9 cellular contexts compared by ENCODE assay signal in the genomic region with DNA sequence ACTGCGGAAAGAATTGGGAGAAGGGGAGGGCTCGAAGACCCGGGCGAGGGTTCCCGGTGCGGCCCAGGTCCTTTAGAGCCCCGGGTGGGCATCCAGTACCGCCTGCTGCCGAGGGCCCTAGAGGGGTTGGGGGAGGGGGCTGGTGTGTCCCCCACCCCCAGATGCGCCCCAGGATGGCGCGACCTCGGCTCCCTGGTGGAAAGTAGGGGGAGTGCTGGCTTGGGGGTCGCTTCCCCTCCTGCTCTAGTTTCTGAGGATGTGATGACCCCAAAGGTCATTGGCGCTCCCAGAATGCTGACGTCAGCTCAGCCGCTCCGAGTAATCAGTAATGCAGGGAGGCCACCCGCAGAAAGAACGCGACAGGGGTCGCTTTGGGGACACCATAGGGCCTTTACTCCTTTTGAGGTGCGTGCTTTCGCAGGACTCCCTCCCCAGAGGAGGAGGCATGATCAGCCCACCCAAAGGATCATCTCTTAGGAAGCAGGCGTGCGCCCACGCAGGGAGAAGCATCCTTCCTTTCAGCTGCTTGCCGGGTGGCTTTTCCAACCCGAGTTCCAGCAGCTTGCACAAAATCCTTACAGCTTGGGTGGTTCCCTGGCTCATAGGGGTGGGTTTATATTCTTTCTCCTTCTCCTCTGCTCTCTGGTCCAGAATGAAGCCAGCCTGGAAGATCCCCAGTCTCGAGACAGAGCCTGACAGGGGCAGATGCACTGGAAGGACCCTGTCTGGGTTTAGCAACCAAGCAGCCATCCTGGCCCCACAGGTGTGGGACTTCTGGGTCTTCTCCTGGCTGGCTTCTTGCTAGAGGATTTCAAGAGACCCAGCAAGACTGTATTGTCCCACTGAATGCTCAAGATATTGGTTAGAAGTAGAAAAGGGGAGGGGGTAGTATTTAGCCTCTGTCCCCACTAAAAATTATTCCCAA. TPM values are rescaled to one million over a fixed set of nuclear protein-coding genes. Genes with fewer than 3 reads are reported as not detected.
DNase-seq lines count a peak whose midpoint lies in the region; ATAC-seq, FAIRE-seq and TF ChIP-seq lines count a peak whose summit lies in the region.
"Had no signal": no experiment of that assay in that cellular context is flagged by ENCODE, and none has a peak within 500 bp of the region (broad histone marks: within the 10 kb centered on the region; RNA-seq: fewer than 3 reads in every experiment).

No MANE protein-coding gene starts in this region.

- H3K27ac ChIP-seq in GM12878 (ENCODE audit: control insufficient read depth, insufficient read depth) = no peak overlapping the region
- no peak overlapping the region for H3K27ac ChIP-seq in mesendoderm (ENCODE audit: low read depth, low read length)
- no peak overlapping the region for H3K27ac ChIP-seq in thymus (ENCODE audit: low read depth)

- H3K23ac ChIP-seq in mesendoderm (ENCODE audit: low read length) = no peak overlapping the region

- intact Hi-C loops in GM12878 (cut with micrococcal nuclease; ENCODE audit: unreplicated experiment) = no loop called here

- H3K79me2 ChIP-seq in GM12878 (ENCODE audit: control insufficient read depth, insufficient read depth, low read length) (no peaks in the 10 kb centered on the region), mesendoderm (ENCODE audit: control insufficient read depth, insufficient read depth, low read length) (no peaks in the 10 kb centered on the region)

- no peak overlapping the region for H4K8ac ChIP-seq in mesendoderm (ENCODE audit: low read depth, low read length)

- H4K20me1 ChIP-seq in GM12878 (ENCODE audit: control insufficient read depth, insufficient read depth) = no peaks in the 10 kb centered on the region

- no peak overlapping the region for H2BK15ac ChIP-seq in mesendoderm (replicated peaks; ENCODE audit: low read depth)

- SMC1A ChIA-PET in GM12878 (lab: Charles Lee; ENCODE audit: uncharacterized antibody, unreplicated experiment) = no interaction called here

- H3K79me1 ChIP-seq in mesendoderm (ENCODE audit: low read length) = no peaks in the 10 kb centered on the region

- H2AK5ac ChIP-seq in mesendoderm (ENCODE audit: low read length) = no peak overlapping the region

- no TSS peak for BruUV-seq in GM12878 (replicated peaks; lab: Mats Ljungman, UMichigan)

- no peak overlapping the region for H3K56ac ChIP-seq in mesendoderm (ENCODE audit: low read length)

- TF ChIP-seq EP300 in GM12878 (IDR thresholded peaks at IDR 0.05; ENCODE audit: borderline replicate concordance in 1 of 2, control insufficient read depth in 1 of 2, low read depth in 2 of 2, low read length in 2 of 2) = no peak

- H4K5ac ChIP-seq in mesendoderm (ENCODE audit: low read length) = no peak overlapping the region

- no peak overlapping the region for H2BK5ac ChIP-seq in mesendoderm (ENCODE audit: low read length)

- H3K4ac ChIP-seq in mesendoderm (ENCODE audit: low read depth, low read length) = no peak overlapping the region

- POLR2A ChIA-PET in GM12878 (lab: Charles Lee) = no interaction called here

- no peak for TF ChIP-seq CTCF in GM12878 (IDR thresholded peaks at IDR 0.05 in 2 of 3, conservative IDR thresholded peaks at IDR 0.05 in 1 of 3; ENCODE audit: control insufficient read depth in 2 of 3, extremely low read depth in 1 of 3, insufficient read depth in 1 of 3, low read depth in 3 of 3, low read length in 3 of 3)

- no peak overlapping the region for H3K18ac ChIP-seq in mesendoderm (ENCODE audit: low read length)

- peak overlapping the region; percentile 97; the same call in 1 of the 2 replicates for H3K4me2 ChIP-seq in GM12878 (ENCODE audit: control insufficient read depth, insufficient read depth)
- H3K4me2 ChIP-seq in mesendoderm (ENCODE audit: low read length) = peak overlapping the region; percentile 25

- no peak overlapping the region for H2AFZ ChIP-seq in GM12878 (ENCODE audit: control insufficient read depth, low read depth, low read length)

- FAIRE-seq in GM12878 (lab: Jason Lieb, UNC) = no peak
- FAIRE-seq: endometrium had no signal

- in situ Hi-C loops in GM12878 (cut with MboI) = no loop called here

- H3K27me3 ChIP-seq in GM12878 (replicated peaks in 1 of 2; ENCODE audit: control insufficient read depth in 2 of 2, insufficient read depth in 2 of 2, low read length in 1 of 2) = peaks cover 6 to 14% of the 10 kb centered on the region in 2 experiments
- H3K27me3 ChIP-seq in mesendoderm (ENCODE audit: insufficient read depth, low read length, poor library complexity) = peaks cover 13% of the 10 kb centered on the region
- peaks cover 32% of the 10 kb centered on the region for H3K27me3 ChIP-seq in thymus (ENCODE audit: control insufficient read depth, insufficient read depth)

- CTCF ChIA-PET in GM12878 (lab: Yijun Ruan, JAX) = no interaction called here

- no peak for ATAC-seq in GM12878

- no peak overlapping the region; the same call in 1 of the 2 replicates for H3K4me3 ChIP-seq in GM12878
- no peak overlapping the region for H3K4me3 ChIP-seq in mesendoderm (ENCODE audit: low read length)
- H3K4me3 ChIP-seq in thymus (ENCODE audit: low read length) = peak overlapping the region; percentile 69

- WGBS in GM12878 (ENCODE audit: insufficient coverage, insufficient replicate concordance, low lambda C conversion rate, missing lambda C conversion rate) = 34% methylated on average over 30 of the region's 30 CpGs
- no CpG with 5 or more reads among the region's 30 CpGs for WGBS in mesendoderm (ENCODE audit: extremely low coverage, insufficient coverage, low lambda C conversion rate)
- 45% methylated on average over 30 of the region's 30 CpGs for WGBS in thymus

- no peak for TF ChIP-seq POLR2A in GM12878 (IDR thresholded peaks at IDR 0.05; ENCODE audit: low read depth, low read length)

- H3K36me3 ChIP-seq in GM12878 (ENCODE audit: control insufficient read depth in 2 of 2, insufficient read depth in 2 of 2, low read length in 1 of 2) (no peaks in the 10 kb centered on the region), mesendoderm (ENCODE audit: control insufficient read depth, insufficient read depth, low read length) (no peaks in the 10 kb centered on the region), thymus (ENCODE audit: control insufficient read depth, insufficient read depth) (no peaks in the 10 kb centered on the region)

- peak; percentile 5 for DNase-seq in activated CD4-positive, alpha-beta T cell treated with anti-CD3 and anti-CD28 coated beads, Interleukin-2, amount 50 U/mL, for 1 hour
- DNase-seq in activated CD4-positive, alpha-beta T cell treated with anti-CD3 and anti-CD28 coated beads for 48 hours = no peak
- no peak for DNase-seq in GM12878 (ENCODE audit: low read depth, low spot score)
- no peak for DNase-seq in mesendoderm
- DNase-seq in NCI-H82 treated with DMSO at 0.1 percent for 48 hours (lab: John Stamatoyannopoulos, UW; ENCODE audit: unreplicated experiment) = no peak
- no peak for DNase-seq in NCI-H2107 treated with DMSO at 0.1 percent for 48 hours (lab: John Stamatoyannopoulos, UW; ENCODE audit: unreplicated experiment)
- DNase-seq in cortex of kidney (lab: John Stamatoyannopoulos, UW) = no peak

- RAD21 ChIA-PET in GM12878 (lab: Charles Lee; ENCODE audit: unreplicated experiment) = no interaction called here

- H3K9ac ChIP-seq in GM12878 (ENCODE audit: control insufficient read depth, insufficient read depth, low read length) (no peak overlapping the region), mesendoderm (ENCODE audit: low read length) (no peak overlapping the region)

- no peak overlapping the region for H2BK120ac ChIP-seq in mesendoderm (ENCODE audit: low read depth, low read length)

- TF ChIP-seq RAD21 in GM12878 (IDR thresholded peaks at IDR 0.05; ENCODE audit: insufficient read depth, low read depth, low read length) = no peak

- H3K9me3 ChIP-seq in GM12878 (replicated peaks; ENCODE audit: control insufficient read depth, insufficient read depth, low read length) = no peaks in the 10 kb centered on the region
- H3K9me3 ChIP-seq in thymus (ENCODE audit: control insufficient read depth) = no peaks in the 10 kb centered on the region

- H3K4me1 ChIP-seq in GM12878 (ENCODE audit: control insufficient read depth, insufficient read depth, low read length) (peaks cover 9% of the 10 kb centered on the region; the same call in 1 of the 2 replicates), mesendoderm (ENCODE audit: control insufficient read depth, low read depth, low read length) (no peaks in the 10 kb centered on the region), thymus (ENCODE audit: control insufficient read depth, insufficient read depth, low read length) (peaks cover 4% of the 10 kb centered on the region)

TF ChIP-seq in GM12878, 131 proteins besides CTCF, POLR2A, EP300 and RAD21 (continues in another document):
- TF ChIP-seq PAX8 (IDR thresholded peaks at IDR 0.05) = no peak

RNA-seq across cellular contexts. Expression of gene PRKAG2, which starts 1.3 kb away (rescaled TPM):
- total RNA-seq in GM12878 (2013; cell fraction: nucleolus; rRNA removed) = 8.7 and 13.0 TPM in 2 replicates
- total RNA-seq in GM12878 (2014; rRNA removed) (5.0 and 6.4 TPM in 2 replicates), GM12878 (2014; rRNA removed; fragmentation: Illumina TruSeq; extraction: Trizol) (6.0 and 7.7 TPM in 2 replicates), GM12878 (2021) (8.1 and 8.9 TPM in 2 replicates)
- polyA plus RNA-seq in GM12878 (2011; ENCODE audit: low read depth) = 4.1 TPM
- polyA plus RNA-seq in GM12878 (2011; rRNA removed) (6.5 and 9.2 TPM in 2 replicates), GM12878 (2014; fragmentation: Illumina TruSeq; extraction: Trizol) (8.3 and 10.0 TPM in 2 replicates), GM12878 (2014; fragmentation: Nextera tagmentation; extraction: Ambion mirVana) (1 to 10 TPM; 3.4 to 3.5 TPM), GM12878 (2014; rRNA removed) (7.7 and 8.7 TPM in 2 replicates), GM12878 (2016; fragmentation: Nextera tagmentation; extraction: Ambion mirVana) (1 to 10 TPM; 5.9 to 7.0 TPM), thymus (33.7 TPM)
- polyA plus RNA-seq in GM12878 (2011; cell fraction: cytosol; rRNA removed) = 3.7 and 4.2 TPM in 2 replicates
- polyA plus RNA-seq in GM12878 (2011; cell fraction: nucleus; rRNA removed) = 5.6 and 6.6 TPM in 2 replicates
- polyA plus RNA-seq in GM12878 (2012) = 4.8 and 5.5 TPM in 2 replicates
- 2.3 and 3.9 TPM in 2 replicates for polyA minus RNA-seq in GM12878 (2011; rRNA and poly(A)+ RNA removed)
- 2.0 and 3.9 TPM in 2 replicates for polyA minus RNA-seq in GM12878 (2011; cell fraction: cytosol; rRNA and poly(A)+ RNA removed)
- polyA minus RNA-seq in GM12878 (2011; cell fraction: nucleus; rRNA and poly(A)+ RNA removed) = 2.5 and 3.6 TPM in 2 replicates
- polyA plus RNA-seq in mesendoderm (2013, experiment 1 of 2) = 12.7 TPM
- polyA plus RNA-seq in mesendoderm (2013, experiment 2 of 2) = 12.3 TPM
